In genomic region chr6:52063584-52064400, GRCh38 we compare ENCODE assay signal across 8 cellular contexts. TPM values are rescaled to one million over a fixed set of nuclear protein-coding genes. Genes with fewer than 3 reads are reported as not detected.
DNase-seq lines count a peak whose midpoint lies in the region; ATAC-seq and TF ChIP-seq lines count a peak whose summit lies in the region.

No MANE protein-coding gene starts in this region.

- H3K36me3 ChIP-seq in heart right ventricle (no peaks in the 10 kb centered on the region), right atrium auricular region (no peaks in the 10 kb centered on the region), upper lobe of left lung (no peaks in the 10 kb centered on the region)

- H3K4me3 ChIP-seq in heart right ventricle (no peak overlapping the region), right atrium auricular region (no peak overlapping the region), epithelial cell of esophagus (ENCODE audit: low read length) (no peak overlapping the region), upper lobe of left lung (no peak overlapping the region)

- no peak for TF ChIP-seq POLR2A in upper lobe of left lung (IDR thresholded peaks at IDR 0.05)

- H3K27me3 ChIP-seq in heart right ventricle, result peaks cover 0 to 10% (median 0%) of the 10 kb centered on the region in 7 donors
- H3K27me3 ChIP-seq in right atrium auricular region, result no peaks in the 10 kb centered on the region
- H3K27me3 ChIP-seq in upper lobe of left lung, result no peaks in the 10 kb centered on the region

- WGBS in heart right ventricle, 2 donors, result 10 to 20% methylated on average over 5 of the region's 5 CpGs
- 26 to 30% methylated on average over 5 of the region's 5 CpGs for WGBS in upper lobe of left lung, 2 donors

- H3K27ac ChIP-seq in heart right ventricle (no peak overlapping the region), right atrium auricular region (no peak overlapping the region), upper lobe of left lung (no peak overlapping the region)

- H3K9me3 ChIP-seq in heart right ventricle (no peaks in the 10 kb centered on the region), right atrium auricular region (no peaks in the 10 kb centered on the region), upper lobe of left lung (no peaks in the 10 kb centered on the region)

- no peak for TF ChIP-seq EP300 in upper lobe of left lung (IDR thresholded peaks at IDR 0.05)

- ATAC-seq in heart right ventricle (peak in 2 of 8 donors; percentile 56 to 66), HG02840 (IDR thresholded peaks at IDR 0.05; ENCODE audit: low FRiP score, unreplicated experiment) (peak; percentile 98), omental fat pad (ENCODE audit: low FRiP score) (peak; percentile 76), upper lobe of left lung (ENCODE audit: low FRiP score in 2 of 2) (peak; percentile 71 to 78)

- TF ChIP-seq CTCF in heart right ventricle (IDR thresholded peaks at IDR 0.05) (peak in 7 of 9 donors; percentile 18 to 53 (median 39)), right atrium auricular region (IDR thresholded peaks at IDR 0.05) (peak in 1 of 2 donors; percentile 55), epithelial cell of esophagus (IDR thresholded peaks at IDR 0.05; ENCODE audit: insufficient read depth, low read depth, low read length, missing control alignments) (peak; percentile 56), omental fat pad (IDR thresholded peaks at IDR 0.05) (no peak), upper lobe of left lung (IDR thresholded peaks at IDR 0.05) (peak in 4 of 6 experiments; percentile 18 to 41 (median 32))

- intact Hi-C loops in heart right ventricle (cut with DNase I), result no loop called here

- H3K4me1 ChIP-seq in heart right ventricle (peaks cover 0 to 9% (median 4%) of the 10 kb centered on the region in 9 donors), right atrium auricular region (no peaks in the 10 kb centered on the region), upper lobe of left lung (peaks cover 0 to 7% (median 5%) of the 10 kb centered on the region in 4 donors)

- peak in 1 of 2 donors; percentile 6 for DNase-seq in heart right ventricle
- DNase-seq in right atrium auricular region (ENCODE audit: low spot score), result no peak
- peak; percentile 29 for DNase-seq in NCI-H1417 treated with DMSO at 0.1 percent for 48 hours (lab: John Stamatoyannopoulos, UW)
- DNase-seq in activated CD4-positive, alpha-beta T cell treated with anti-CD3 and anti-CD28 coated beads, Interleukin-2, amount 50 U/mL, for 48 hours, result peak; percentile 49 to 66
- peak; percentile 65 for DNase-seq in epithelial cell of esophagus (ENCODE audit: low read depth)
- no peak for DNase-seq in omental fat pad (ENCODE audit: low spot score)
- DNase-seq in upper lobe of left lung, result peak in 1 of 2 donors; percentile 43

RNA-seq across cellular contexts. Expression of gene PKHD1, which starts 23.6 kb away (rescaled TPM):
- total RNA-seq in heart right ventricle (under 1 TPM in 4 of 10 donors, not detected in 6; 0.02 to 0.07 (median 0.03) TPM), right atrium auricular region (not detected), omental fat pad (under 1 TPM in 1 of 4 donors, not detected in 3; 0.12 TPM), upper lobe of left lung (1 to 10 TPM in 1 of 6 donors, under 1 TPM in 5; 0.10 to 1.0 (median 0.34) TPM)
- polyA plus RNA-seq in heart right ventricle, result under 1 TPM in 1 of 2 donors, not detected in 1; under 0.01 TPM

Comparison
In these comparisons a context has a peak if more than half of its experiments do, and no peak if none do; other contexts are left out.
1. DNase-seq: peak in NCI-H1417 treated with DMSO at 0.1 percent for 48 hours (single experiment), activated CD4-positive, alpha-beta T cell treated with anti-CD3 and anti-CD28 coated beads, Interleukin-2, amount 50 U/mL, for 48 hours (2 of 2) and epithelial cell of esophagus (single experiment); none in right atrium auricular region (single experiment) and omental fat pad (single experiment).
2. CTCF ChIP-seq: peak in heart right ventricle (7 of 9), epithelial cell of esophagus (single experiment) and upper lobe of left lung (4 of 6); none in omental fat pad (0 of 3).